ENCODE assay signal across 8 cellular contexts in genomic region chr4:108018038-108018883, GRCh38. TPM values are rescaled to one million over a fixed set of nuclear protein-coding genes. Genes with fewer than 3 reads are reported as not detected.
DNase-seq lines count a peak whose midpoint lies in the region; TF ChIP-seq lines count a peak whose summit lies in the region.

No MANE protein-coding gene starts in this region.

- H3K4me3 Mint-ChIP-seq in Caco-2 (ENCODE audit: unreplicated experiment) = no peak overlapping the region

- TF ChIP-seq POLR2A in Peyer's patch (IDR thresholded peaks at IDR 0.05) = no peak

- no peaks in the 10 kb centered on the region for H3K27me3 ChIP-seq in Caco-2 (replicated peaks; ENCODE audit: control insufficient read depth, insufficient read depth, low read length)
- H3K27me3 ChIP-seq in Peyer's patch = no peaks in the 10 kb centered on the region
- H3K27me3 ChIP-seq in neutrophil = no peaks in the 10 kb centered on the region

- no peaks in the 10 kb centered on the region for H3K27me3 Mint-ChIP-seq in Caco-2 (ENCODE audit: insufficient read depth, unreplicated experiment)

- H3K4me1 ChIP-seq in Caco-2 (no peaks in the 10 kb centered on the region), Peyer's patch (no peaks in the 10 kb centered on the region), neutrophil (ENCODE audit: control insufficient read depth in 1 of 2, insufficient read depth in 1 of 2, low read depth in 1 of 2, low read length in 1 of 2) (peaks cover 0 to under 1% of the 10 kb centered on the region in 2 experiments)

- no peak overlapping the region for H3K27ac Mint-ChIP-seq in Caco-2 (ENCODE audit: unreplicated experiment)

- TF ChIP-seq CTCF in Caco-2 (IDR thresholded peaks at IDR 0.05; ENCODE audit: insufficient read depth in 1 of 2, low read depth in 1 of 2, low read length in 1 of 2, severe bottlenecking in 1 of 2, unreplicated experiment in 1 of 2) (peak; percentile 69 to 70), GM20000 (IDR thresholded peaks at IDR 0.05; ENCODE audit: extremely low read depth, missing control alignments) (peak; percentile 76), Peyer's patch (IDR thresholded peaks at IDR 0.05) (peak; percentile 66 to 87 (median 79)), fibroblast of the aortic adventitia (IDR thresholded peaks at IDR 0.05; ENCODE audit: insufficient read depth, low read length) (peak; percentile 90), neutrophil (IDR thresholded peaks at IDR 0.05) (peak; percentile 68)

- H3K36me3 Mint-ChIP-seq in Caco-2 (ENCODE audit: insufficient read depth, unreplicated experiment) = no peaks in the 10 kb centered on the region

- no peaks in the 10 kb centered on the region for H3K4me1 Mint-ChIP-seq in Caco-2 (ENCODE audit: low read depth, unreplicated experiment)

- intact Hi-C loops in Caco-2 (cut with micrococcal nuclease; ENCODE audit: unreplicated experiment) = loop anchor here (1.0 to 10.0 kb wide), 4 partner anchors 147 to 554 kb away; partner anchors contain the start of gene LEF1

- H3K36me3 ChIP-seq in Caco-2 (ENCODE audit: control insufficient read depth, insufficient read depth, low read length) (no peaks in the 10 kb centered on the region; the same call in 1 of the 2 replicates), Peyer's patch (peaks cover 0 to 60% (median 0%) of the 10 kb centered on the region in 3 donors), neutrophil (peaks cover 4% of the 10 kb centered on the region)

- BruUV-seq in Caco-2 (replicated peaks; lab: Mats Ljungman, UMichigan) = no TSS peak

- POLR2A ChIA-PET in Caco-2 (lab: Charles Lee) = no interaction called here

- H3K9me3 Mint-ChIP-seq in Caco-2 (ENCODE audit: unreplicated experiment) = no peaks in the 10 kb centered on the region

- H3K9me3 ChIP-seq in Caco-2 = no peaks in the 10 kb centered on the region
- H3K9me3 ChIP-seq in Peyer's patch = no peaks in the 10 kb centered on the region
- H3K9me3 ChIP-seq in neutrophil = no peaks in the 10 kb centered on the region

- no peak overlapping the region for H3K27ac ChIP-seq in Peyer's patch
- H3K27ac ChIP-seq in neutrophil = no peak overlapping the region

- CTCF ChIA-PET in Caco-2 (lab: Charles Lee) = interaction anchor here (0.7 to 1.5 kb wide), 5 partner anchors 475 to 1244 kb away, joined by 3 to 13 read pairs (median 4); partner anchors contain the start of gene OSTC

- no peak overlapping the region for H3K4me3 ChIP-seq in Caco-2 (ENCODE audit: low read depth, low read length)
- H3K4me3 ChIP-seq in Peyer's patch = no peak overlapping the region
- H3K4me3 ChIP-seq in fibroblast of the aortic adventitia (ENCODE audit: low read depth, low read length) = no peak overlapping the region
- no peak overlapping the region for H3K4me3 ChIP-seq in neutrophil (ENCODE audit: low read depth in 1 of 2, low read length in 1 of 2)

- DNase-seq in Caco-2 (peak; percentile 69 to 76), GM20000 (ENCODE audit: low spot score) (peak; percentile 69), HuH-7 (ENCODE audit: low spot score) (peak; percentile 36), Peyer's patch (peak; percentile 75 to 94 (median 77)), activated T-helper 1 cell treated with Interleukin-2 at 50 U/mL for 16 hours (ENCODE audit: low read depth) (peak; percentile 63), fibroblast of the aortic adventitia (ENCODE audit: low read depth) (peak; percentile 86), superior temporal gyrus (ENCODE audit: extremely low spot score) (peak; percentile 94)

RNA-seq across cellular contexts. Expression of gene HADH, which starts 28.6 kb away (rescaled TPM):
- total RNA-seq in Caco-2 (2022) (35.8 and 38.1 TPM in 2 replicates), Peyer's patch (100 to 1,000 TPM; 110 to 173 (median 131) TPM), fibroblast of the aortic adventitia (ENCODE audit: low replicate concordance) (4.3 and 14.1 TPM in 2 replicates)

Comparison
In these comparisons a context has a peak if more than half of its experiments do, and no peak if none do; other contexts are left out.
1. DNase-seq: peak in every context shown above with its lines; median percentile 94 in superior temporal gyrus; 86 in fibroblast of the aortic adventitia; 77 in Peyer's patch; 72 in Caco-2; 69 in GM20000; 63 in activated T-helper 1 cell treated with Interleukin-2 at 50 U/mL for 16 hours; 36 in HuH-7.